Comparison of ENCODE assay signal across 8 cellular contexts in the genomic region with DNA sequence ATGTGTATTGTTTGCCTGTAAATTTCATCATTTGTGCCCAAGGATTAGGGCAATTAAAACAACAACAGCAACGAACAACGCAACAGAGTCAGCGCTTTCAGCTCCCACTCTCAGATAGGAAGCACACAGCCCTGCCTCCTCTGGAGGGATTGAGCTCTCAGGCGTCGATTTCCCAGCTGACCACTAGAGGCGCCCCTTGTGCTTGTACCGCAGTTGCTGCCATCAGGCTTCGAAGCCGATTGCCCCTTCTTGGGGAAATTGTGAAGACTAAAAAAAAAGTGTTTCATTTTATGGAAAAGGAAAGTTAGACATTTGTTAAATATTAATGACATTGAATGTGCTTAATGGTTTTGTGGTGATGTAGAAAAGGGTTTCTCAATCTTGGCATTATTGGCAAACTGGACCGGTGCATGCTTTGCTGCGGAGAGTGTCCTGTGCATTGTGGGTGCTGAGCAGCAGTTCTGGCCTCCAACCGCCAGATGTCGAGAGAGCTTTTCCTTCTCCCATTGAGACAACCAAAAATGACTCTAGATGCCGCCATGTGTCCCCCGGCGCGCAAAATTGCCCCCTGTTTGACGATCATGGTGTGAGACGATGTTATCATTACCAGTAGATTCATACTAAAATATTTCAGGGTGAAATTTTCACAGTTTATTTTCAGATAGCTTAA.
DNase-seq lines count a peak whose midpoint lies in the region; ATAC-seq and TF ChIP-seq lines count a peak whose summit lies in the region.

No MANE protein-coding gene starts in this region.

- no peaks in the 10 kb centered on the region for H3K9me3 Mint-ChIP-seq in Calu3 (ENCODE audit: low read depth, unreplicated experiment)

- no peaks in the 10 kb centered on the region for H3K9me2 ChIP-seq in PC-3 (replicated peaks; ENCODE audit: low read length)

- BruUV-seq in Calu3 (replicated peaks; lab: Mats Ljungman, UMichigan), result no TSS peak
- no TSS peak for BruUV-seq in PC-3 (replicated peaks; lab: Mats Ljungman, UMichigan)

- H3K36me3 Mint-ChIP-seq in Calu3 (ENCODE audit: insufficient read depth, unreplicated experiment), result no peaks in the 10 kb centered on the region

- H3K4me3 Mint-ChIP-seq in Calu3 (ENCODE audit: low read depth, unreplicated experiment), result no peak overlapping the region

- H3K9me3 ChIP-seq in PC-3 (ENCODE audit: low read length), result no peaks in the 10 kb centered on the region

- no peaks in the 10 kb centered on the region for H4K20me1 ChIP-seq in PC-3 (ENCODE audit: low read length)

- H2AFZ ChIP-seq in PC-3 (ENCODE audit: low read length), result no peak overlapping the region

- H3K36me3 ChIP-seq in PC-3 (ENCODE audit: low read depth, low read length), result no peaks in the 10 kb centered on the region

- H3K79me2 ChIP-seq in PC-3 (ENCODE audit: low read length), result no peaks in the 10 kb centered on the region

- H3K4me1 ChIP-seq in PC-3 (ENCODE audit: insufficient read depth, low read length), result no peaks in the 10 kb centered on the region

- no peak overlapping the region for H3K4me3 ChIP-seq in PC-3 (ENCODE audit: low read length)

- intact Hi-C loops in Calu3 (cut with micrococcal nuclease; ENCODE audit: unreplicated experiment), result loop anchor here (5.0 kb wide), 1 partner anchor 1495 kb away; no protein-coding TSS in a partner anchor
- intact Hi-C loops in PC-3 (cut with micrococcal nuclease), result no loop called here

- peak; percentile 31 for DNase-seq in Calu3
- DNase-seq in PC-3, result peak; percentile 6
- peak; percentile 2 for DNase-seq in foreskin melanocyte
- DNase-seq in stimulated activated CD4-positive, alpha-beta T cell treated with anti-CD3 and anti-CD28 coated beads, Interleukin-15, amount 100 ng/mL, for 24 hours, result peak; percentile 41
- no peak for DNase-seq in OCI-M2 (lab: John Stamatoyannopoulos, UW; ENCODE audit: unreplicated experiment)
- DNase-seq in NCI-H2107 (lab: John Stamatoyannopoulos, UW), result no peak

- no peak overlapping the region for H3K27ac ChIP-seq in PC-3 (ENCODE audit: low read length)

- TF ChIP-seq CTCF in Calu3 (IDR thresholded peaks at IDR 0.05; ENCODE audit: unreplicated experiment) (peak; percentile 43), PC-3 (conservative IDR thresholded peaks at IDR 0.05; ENCODE audit: low read depth, low read length) (peak; percentile 51)

- ATAC-seq in GM19467 (IDR thresholded peaks at IDR 0.05; ENCODE audit: unreplicated experiment) (peak; percentile 58), PC-3 (no peak), GM21737 (IDR thresholded peaks at IDR 0.05; ENCODE audit: unreplicated experiment) (no peak)

- no peaks in the 10 kb centered on the region for H3K27me3 Mint-ChIP-seq in Calu3 (ENCODE audit: unreplicated experiment)

- no peaks in the 10 kb centered on the region for H3F3A ChIP-seq in PC-3 (ENCODE audit: low read length, unreplicated experiment)

- H3K27me3 ChIP-seq in PC-3 (ENCODE audit: low read length), result no peaks in the 10 kb centered on the region

- POLR2A ChIA-PET in PC-3 (lab: Charles Lee; ENCODE audit: unreplicated experiment), result no interaction called here

- CTCF ChIA-PET in Calu3 (lab: Charles Lee) (interaction anchor here (0.6 to 0.8 kb wide), 3 partner anchors 79 to 1871 kb away, joined by 3 read pairs; no protein-coding TSS in a partner anchor), PC-3 (lab: Charles Lee) (interaction anchor here (0.7 kb wide), 2 partner anchors 35 to 37 kb away, joined by 8 to 14 read pairs; no protein-coding TSS in a partner anchor)

- H3K4me1 Mint-ChIP-seq in Calu3 (ENCODE audit: low read depth, unreplicated experiment), result no peaks in the 10 kb centered on the region

- no peak overlapping the region for H3K4me2 ChIP-seq in PC-3 (ENCODE audit: low read length)

- no peak overlapping the region for H3K27ac Mint-ChIP-seq in Calu3 (ENCODE audit: unreplicated experiment)

- no peak overlapping the region for H3K9ac ChIP-seq in PC-3 (ENCODE audit: low read length)

Comparison
In these comparisons a context has a peak if more than half of its experiments do, and no peak if none do; other contexts are left out.
1. DNase-seq: peak in Calu3 (single experiment), PC-3 (single experiment), foreskin melanocyte (single experiment) and stimulated activated CD4-positive, alpha-beta T cell treated with anti-CD3 and anti-CD28 coated beads, Interleukin-15, amount 100 ng/mL, for 24 hours (single experiment); none in OCI-M2 (single experiment) and NCI-H2107 (single experiment).